In the genomic region with DNA sequence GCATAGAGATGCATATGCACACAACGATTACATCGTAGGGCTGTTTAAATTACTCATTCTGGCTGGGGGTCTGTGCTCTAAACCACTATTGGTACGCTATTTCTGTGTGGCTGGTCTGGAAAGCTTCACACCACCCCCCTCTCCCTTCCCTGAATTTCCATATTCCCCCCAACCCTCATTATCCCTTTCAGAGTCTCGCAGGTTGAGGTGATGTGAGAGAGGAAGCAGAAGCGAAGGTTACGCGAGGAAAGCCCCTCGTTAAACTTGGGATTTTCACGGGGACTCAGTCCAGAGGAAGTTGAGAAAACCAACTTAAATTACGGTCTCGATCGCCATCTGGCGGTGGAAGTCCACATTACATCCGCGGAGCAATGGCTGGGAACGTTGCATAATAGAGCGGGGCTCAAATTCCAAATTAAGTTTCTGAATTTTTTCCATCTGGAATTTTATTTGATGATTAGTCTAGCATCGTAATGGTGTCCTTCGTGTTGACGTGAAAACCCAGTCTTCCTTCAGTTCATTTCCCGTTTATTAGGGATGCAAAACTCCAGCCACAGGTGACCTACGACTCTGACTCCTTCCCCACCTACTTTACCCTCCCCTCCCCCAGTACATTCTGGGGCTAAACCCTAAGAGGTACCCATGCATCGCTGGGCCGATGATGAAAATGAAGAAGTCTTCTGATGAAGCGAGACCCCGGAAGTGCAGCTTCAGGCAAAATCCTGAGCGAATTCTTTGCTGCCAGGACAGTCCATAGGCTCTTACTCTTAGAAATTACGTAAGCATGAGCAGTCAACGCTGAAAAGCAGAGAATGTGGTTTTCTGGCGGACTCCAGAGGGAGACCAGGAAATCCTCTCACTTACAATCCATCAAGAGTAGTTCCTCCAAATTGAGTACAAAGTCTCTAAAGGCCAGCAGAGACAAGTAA, we compare ENCODE assay signal across 8 cellular contexts. TPM values are rescaled to one million over a fixed set of nuclear protein-coding genes. Genes with fewer than 3 reads are reported as not detected.
DNase-seq lines count a peak whose midpoint lies in the region; ATAC-seq and TF ChIP-seq lines count a peak whose summit lies in the region.

No MANE protein-coding gene starts in this region.

- H3K36me3 ChIP-seq in CD4-positive, alpha-beta memory T cell (ENCODE audit: insufficient read depth, low read length): no peaks in the 10 kb centered on the region
- H3K36me3 ChIP-seq in Panc1 (ENCODE audit: control insufficient read depth, insufficient read depth, low read length): no peaks in the 10 kb centered on the region
- no peaks in the 10 kb centered on the region for H3K36me3 ChIP-seq in MG63

- TF ChIP-seq CTCF in HFF-Myc (IDR thresholded peaks at IDR 0.05; ENCODE audit: low read depth, low read length, missing control alignments): peak; percentile 74
- TF ChIP-seq CTCF in Panc1 (IDR thresholded peaks at IDR 0.05): peak; percentile 88
- TF ChIP-seq CTCF in fibroblast of pulmonary artery (IDR thresholded peaks at IDR 0.05; ENCODE audit: low read length, missing control alignments): peak; percentile 72
- peak; percentile 83 to 88 (median 86) for TF ChIP-seq CTCF in nephron (IDR thresholded peaks at IDR 0.05; ENCODE audit: unreplicated experiment in 3 of 3)

- no peaks in the 10 kb centered on the region for H3K9me3 ChIP-seq in CD4-positive, alpha-beta memory T cell (ENCODE audit: control insufficient read depth in 1 of 2, low read length in 2 of 2)
- H3K9me3 ChIP-seq in Panc1 (ENCODE audit: control insufficient read depth, insufficient read depth, low read depth, low read length): no peaks in the 10 kb centered on the region
- no peaks in the 10 kb centered on the region for H3K9me3 ChIP-seq in MG63

- CTCF ChIA-PET in CD4-positive, alpha-beta memory T cell (lab: Charles Lee; ENCODE audit: partially characterized antibody): interaction anchor here (0.8 to 2.2 kb wide), 8 partner anchors 11 to 387 kb away, joined by 3 to 9 read pairs (median 4); no protein-coding TSS in a partner anchor
- CTCF ChIA-PET in Panc1 (lab: Charles Lee): interaction anchor here (0.8 to 1.2 kb wide), 2 partner anchors 11 to 97 kb away, joined by 3 to 5 read pairs; no protein-coding TSS in a partner anchor

- peak; percentile 91 for ATAC-seq in Panc1

- intact Hi-C loops in CD4-positive, alpha-beta memory T cell (cut with micrococcal nuclease): loop anchor here (1.0 to 2.0 kb wide), 4 partner anchors 71 to 384 kb away; no protein-coding TSS in a partner anchor
- intact Hi-C loops in Panc1 (cut with micrococcal nuclease; ENCODE audit: unreplicated experiment): loop anchor here (5.0 kb wide), 2 partner anchors 365 to 380 kb away; no protein-coding TSS in a partner anchor

- peak; percentile 60 to 71 (median 65) for DNase-seq in CD4-positive, alpha-beta memory T cell
- DNase-seq in HFF-Myc (ENCODE audit: extremely low read depth, low read depth) (no peak), Panc1 (ENCODE audit: low read depth, low spot score) (peak; percentile 46), activated T-helper 1 cell treated with Interleukin-2 at 50 U/mL for 16 hours (ENCODE audit: low read depth) (peak; percentile 55), fibroblast of pulmonary artery (ENCODE audit: low read depth) (peak; percentile 75), MG63 (no peak)
- peak; percentile 23 to 81 (median 67) for DNase-seq in stimulated activated naive CD4-positive, alpha-beta T cell (lab: John Stamatoyannopoulos, UW)

- POLR2A ChIA-PET in CD4-positive, alpha-beta memory T cell (lab: Charles Lee; ENCODE audit: partially characterized antibody): interaction anchor here (1.2 kb wide), 1 partner anchor 16 kb away, joined by 3 read pairs; no protein-coding TSS in a partner anchor
- POLR2A ChIA-PET in Panc1 (lab: Charles Lee): no interaction called here

- H3K4me3 Mint-ChIP-seq in CD4-positive, alpha-beta memory T cell: peak overlapping the region in 7 of 8 donors; percentile 33 to 79 (median 65)
- H3K4me3 Mint-ChIP-seq in nephron: peak overlapping the region; percentile 61 to 75 (median 70)

- peaks cover 10 to 20% (median 13%) of the 10 kb centered on the region in 4 donors for H3K4me1 Mint-ChIP-seq in CD4-positive, alpha-beta memory T cell
- H3K4me1 Mint-ChIP-seq in nephron: no peaks in the 10 kb centered on the region

- H3K27ac ChIP-seq in CD4-positive, alpha-beta memory T cell (ENCODE audit: low read depth, low read length): no peak overlapping the region
- H3K27ac ChIP-seq in Panc1 (ENCODE audit: low read length): no peak overlapping the region

- H3K9me3 Mint-ChIP-seq in CD4-positive, alpha-beta memory T cell: peaks cover 0 to 9% (median 2%) of the 10 kb centered on the region in 8 donors
- H3K9me3 Mint-ChIP-seq in nephron: peaks cover 7% of the 10 kb centered on the region

- H3K27me3 Mint-ChIP-seq in CD4-positive, alpha-beta memory T cell: peaks cover 41 to 63% of the 10 kb centered on the region in 2 donors
- peaks cover 82% of the 10 kb centered on the region for H3K27me3 Mint-ChIP-seq in nephron (ENCODE audit: low read depth)

- in situ Hi-C loops in Panc1 (cut with HindIII; ENCODE audit: low pct_unique_long_range_greater_than_20kb, low sequenced_read_pairs): no loop called here

- H3K4me3 ChIP-seq in CD4-positive, alpha-beta memory T cell (ENCODE audit: low read length in 2 of 2): no peak overlapping the region
- H3K4me3 ChIP-seq in HFF-Myc (replicated peaks; ENCODE audit: low read depth, low read length) (no peak overlapping the region), Panc1 (ENCODE audit: low read depth in 2 of 2, low read length in 2 of 2) (peak overlapping the region; percentile 21 to 25), fibroblast of pulmonary artery (replicated peaks; ENCODE audit: low read depth, low read length) (peak overlapping the region; percentile 27), MG63 (no peak overlapping the region)

- BruUV-seq in Panc1 (replicated peaks; lab: Mats Ljungman, UMichigan): no TSS peak

- no peak overlapping the region for H3K27ac Mint-ChIP-seq in CD4-positive, alpha-beta memory T cell
- no peak overlapping the region for H3K27ac Mint-ChIP-seq in nephron

- peaks cover 9% of the 10 kb centered on the region for H3K4me1 ChIP-seq in CD4-positive, alpha-beta memory T cell (ENCODE audit: insufficient read depth, low read length)
- H3K4me1 ChIP-seq in Panc1 (ENCODE audit: control insufficient read depth, insufficient read depth, low read length): peaks cover 3% of the 10 kb centered on the region

- H3K27me3 ChIP-seq in CD4-positive, alpha-beta memory T cell (ENCODE audit: insufficient read depth, low read length): peaks cover 23% of the 10 kb centered on the region
- H3K27me3 ChIP-seq in Panc1 (ENCODE audit: control insufficient read depth, insufficient read depth, low read length): peaks cover 37% of the 10 kb centered on the region
- peaks cover 19% of the 10 kb centered on the region for H3K27me3 ChIP-seq in MG63

- no peaks in the 10 kb centered on the region for H3K36me3 Mint-ChIP-seq in CD4-positive, alpha-beta memory T cell
- no peaks in the 10 kb centered on the region for H3K36me3 Mint-ChIP-seq in nephron (ENCODE audit: low read depth)

RNA-seq across cellular contexts. Expression of a gene that starts 19.7 kb away (rescaled TPM):
- 1 to 10 TPM in 1 of 2 experiments, under 1 TPM in 1; 0.61 to 1.1 TPM for total RNA-seq in CD4-positive, alpha-beta memory T cell
- 1 to 10 TPM in 1 of 2 donors, under 1 TPM in 1; 0.22 to 2.8 TPM for polyA plus RNA-seq in CD4-positive, alpha-beta memory T cell
- total RNA-seq in Panc1 (2021; ENCODE audit: unreplicated experiment): 0.39 TPM
- polyA plus RNA-seq in Panc1 (2012; ENCODE audit: insufficient read length): not detected
- 1.8 and 8.2 TPM in 2 replicates for total RNA-seq in MG63 (2014; rRNA removed; shearing (Covaris generic); ENCODE audit: low replicate concordance)

RNA-seq across cellular contexts. Expression of a gene that starts 33.8 kb away (rescaled TPM):
- not detected for total RNA-seq in CD4-positive, alpha-beta memory T cell
- 1 to 10 TPM in 1 of 2 donors, not detected in 1; 2.9 TPM for polyA plus RNA-seq in CD4-positive, alpha-beta memory T cell
- total RNA-seq in Panc1 (2021; ENCODE audit: unreplicated experiment): not detected
- polyA plus RNA-seq in Panc1 (2012; ENCODE audit: insufficient read length): not detected
- total RNA-seq in MG63 (2014; rRNA removed; shearing (Covaris generic); ENCODE audit: low replicate concordance): not detected in 2 replicates

RNA-seq across cellular contexts. Expression of a gene that starts 41.4 kb away (rescaled TPM):
- total RNA-seq in CD4-positive, alpha-beta memory T cell: 100 to 1,000 TPM; 106 to 112 TPM
- 10 to 100 TPM; 11.0 to 16.5 TPM for polyA plus RNA-seq in CD4-positive, alpha-beta memory T cell
- 93.6 TPM for total RNA-seq in Panc1 (2021; ENCODE audit: unreplicated experiment)
- 112 TPM for polyA plus RNA-seq in Panc1 (2012; ENCODE audit: insufficient read length)
- 87.2 and 112 TPM in 2 replicates for total RNA-seq in MG63 (2014; rRNA removed; shearing (Covaris generic); ENCODE audit: low replicate concordance)

RNA-seq across cellular contexts. Expression of a gene that starts 46.7 kb away (rescaled TPM):
- total RNA-seq in CD4-positive, alpha-beta memory T cell: 100 to 1,000 TPM; 134 to 138 TPM
- 100 to 1,000 TPM; 363 to 426 TPM for polyA plus RNA-seq in CD4-positive, alpha-beta memory T cell
- 43.8 TPM for total RNA-seq in Panc1 (2021; ENCODE audit: unreplicated experiment)
- 37.8 TPM for polyA plus RNA-seq in Panc1 (2012; ENCODE audit: insufficient read length)
- total RNA-seq in MG63 (2014; rRNA removed; shearing (Covaris generic); ENCODE audit: low replicate concordance): 164 and 166 TPM in 2 replicates

RNA-seq across cellular contexts. Expression of a gene that starts 55.9 kb away (rescaled TPM):
- total RNA-seq in CD4-positive, alpha-beta memory T cell: not detected
- polyA plus RNA-seq in CD4-positive, alpha-beta memory T cell: under 1 TPM in 1 of 2 donors, not detected in 1; 0.77 TPM
- total RNA-seq in Panc1 (2021; ENCODE audit: unreplicated experiment): not detected
- not detected for polyA plus RNA-seq in Panc1 (2012; ENCODE audit: insufficient read length)
- not detected in 2 replicates for total RNA-seq in MG63 (2014; rRNA removed; shearing (Covaris generic); ENCODE audit: low replicate concordance)

Comparison
In these comparisons a context has a peak if more than half of its experiments do, and no peak if none do; other contexts are left out.
1. DNase-seq: peak in CD4-positive, alpha-beta memory T cell (5 of 5), Panc1 (single experiment), activated T-helper 1 cell treated with Interleukin-2 at 50 U/mL for 16 hours (single experiment), fibroblast of pulmonary artery (single experiment) and stimulated activated naive CD4-positive, alpha-beta T cell (6 of 6); none in HFF-Myc (single experiment) and MG63 (single experiment).
2. H3K4me3 ChIP-seq: peak in Panc1 (2 of 2) and fibroblast of pulmonary artery (single experiment); none in CD4-positive, alpha-beta memory T cell (0 of 2), HFF-Myc (single experiment) and MG63 (single experiment).
3. Peak in every context shown above with its lines, with median percentiles within 50 percentile points of each other: CTCF ChIP-seq.